In the genomic region with DNA sequence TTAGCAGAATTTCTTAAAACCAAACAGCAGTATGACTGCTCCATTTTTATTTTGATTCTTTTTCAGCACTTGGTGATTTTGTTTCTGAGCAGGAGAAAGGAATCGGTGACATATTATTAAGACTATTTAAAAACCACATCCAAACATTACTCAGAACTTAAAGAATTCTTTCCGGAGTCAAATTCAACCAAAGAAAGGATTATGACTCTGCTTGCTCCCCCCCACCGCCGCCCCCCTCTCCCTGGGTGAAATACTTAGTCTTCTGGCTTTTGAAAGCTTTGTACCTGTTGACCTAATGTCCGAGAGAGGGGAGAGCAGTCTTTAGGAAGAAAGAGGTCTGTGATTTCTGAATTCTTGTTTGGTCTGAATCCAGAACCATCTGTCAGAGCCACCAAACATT, we compare ENCODE assay signal across 11 cellular contexts. TPM values are rescaled to one million over a fixed set of nuclear protein-coding genes. Genes with fewer than 3 reads are reported as not detected.
DNase-seq lines count a peak whose midpoint lies in the region; ATAC-seq, FAIRE-seq and TF ChIP-seq lines count a peak whose summit lies in the region.
"Had no signal": no experiment of that assay in that cellular context is flagged by ENCODE, and none has a peak within 500 bp of the region (broad histone marks: within the 10 kb centered on the region; RNA-seq: fewer than 3 reads in every experiment).

No MANE protein-coding gene starts in this region.

- no peaks in the 10 kb centered on the region for H3K27me3 ChIP-seq in thoracic aorta (replicated peaks; ENCODE audit: insufficient read depth)

- H3K36me3 ChIP-seq in thoracic aorta = no peaks in the 10 kb centered on the region

- H3K4me1 ChIP-seq in thoracic aorta (ENCODE audit: control insufficient read depth in 1 of 2, low read depth in 2 of 2) = peaks cover 24 to 76% of the 10 kb centered on the region in 2 donors

- no peak for DNase-seq in HFF-Myc (ENCODE audit: extremely low read depth, low read depth)
- peak; percentile 67 for DNase-seq in amniotic stem cell (lab: John Stamatoyannopoulos, UW)
- DNase-seq in kidney glomerular epithelial cell (lab: John Stamatoyannopoulos, UW) = peak; percentile 92
- no peak for DNase-seq in thoracic aorta (ENCODE audit: low spot score)
- DNase-seq in activated T-cell treated with anti-CD3 and anti-CD28 coated beads, Interleukin-2, amount 50 U/mL, for 1 hour = no peak
- DNase-seq in GM12892 (ENCODE audit: insufficient read length) = no peak
- no peak for DNase-seq in NOMO-1 treated with dmso at 0.1 percent for 144 hours (lab: John Stamatoyannopoulos, UW; ENCODE audit: unreplicated experiment)
- DNase-seq: GF-D8, NCI-H2029 treated with DMSO at 0.1 percent for 48 hours, SW 1271 had no signal

- no peaks in the 10 kb centered on the region for H3K9me3 ChIP-seq in thoracic aorta

- no peak for TF ChIP-seq POLR2A in GM12892 (IDR thresholded peaks at IDR 0.05; ENCODE audit: low read depth, low read length)

- ATAC-seq in thoracic aorta (ENCODE audit: insufficient number of reproducible peaks, low FRiP score, low read depth) = no peak
- ATAC-seq in HG02571 (IDR thresholded peaks at IDR 0.05; ENCODE audit: unreplicated experiment) = no peak

- H3K4me3 ChIP-seq in HFF-Myc (replicated peaks; ENCODE audit: low read depth, low read length) (peak overlapping the region; percentile 10; the same call in 1 of the 2 replicates), thoracic aorta (peak overlapping the region; percentile 9)

- peak overlapping the region; percentile 90 to 94 for H3K27ac ChIP-seq in thoracic aorta

- FAIRE-seq in GM12892 (lab: Jason Lieb, UNC) = no peak

- no peak for TF ChIP-seq CTCF in HFF-Myc (IDR thresholded peaks at IDR 0.05; ENCODE audit: low read depth, low read length, missing control alignments)
- no peak for TF ChIP-seq CTCF in thoracic aorta (IDR thresholded peaks at IDR 0.05)

RNA-seq across cellular contexts. Expression of a gene that starts 17.9 kb away (rescaled TPM):
- total RNA-seq in thoracic aorta = 100 to 1,000 TPM; 261 to 270 TPM
- polyA plus RNA-seq in GM12892 (2012; ENCODE audit: missing spikeins) = 4.8 TPM

RNA-seq across cellular contexts. Expression of a gene that starts 53.5 kb away (rescaled TPM):
- total RNA-seq in thoracic aorta = 100 to 1,000 TPM in 1 of 2 donors, 10 to 100 TPM in 1; 95.5 to 158 TPM
- polyA plus RNA-seq in GM12892 (2012; ENCODE audit: missing spikeins) = 0.68 TPM

RNA-seq across cellular contexts. Expression of a gene that starts 54.9 kb away (rescaled TPM):
- 1 to 10 TPM in 1 of 2 donors, under 1 TPM in 1; 0.28 to 1.4 TPM for total RNA-seq in thoracic aorta
- polyA plus RNA-seq in GM12892 (2012; ENCODE audit: missing spikeins) = not detected

Comparison
In these comparisons a context has a peak if more than half of its experiments do, and no peak if none do; other contexts are left out.
1. DNase-seq: peak in amniotic stem cell (single experiment) and kidney glomerular epithelial cell (single experiment); none in HFF-Myc (single experiment), thoracic aorta (single experiment), activated T-cell treated with anti-CD3 and anti-CD28 coated beads, Interleukin-2, amount 50 U/mL, for 1 hour (single experiment), GM12892 (single experiment) and NOMO-1 treated with dmso at 0.1 percent for 144 hours (single experiment).